Comparison of ENCODE assay signal across 9 cellular contexts in the genomic region with DNA sequence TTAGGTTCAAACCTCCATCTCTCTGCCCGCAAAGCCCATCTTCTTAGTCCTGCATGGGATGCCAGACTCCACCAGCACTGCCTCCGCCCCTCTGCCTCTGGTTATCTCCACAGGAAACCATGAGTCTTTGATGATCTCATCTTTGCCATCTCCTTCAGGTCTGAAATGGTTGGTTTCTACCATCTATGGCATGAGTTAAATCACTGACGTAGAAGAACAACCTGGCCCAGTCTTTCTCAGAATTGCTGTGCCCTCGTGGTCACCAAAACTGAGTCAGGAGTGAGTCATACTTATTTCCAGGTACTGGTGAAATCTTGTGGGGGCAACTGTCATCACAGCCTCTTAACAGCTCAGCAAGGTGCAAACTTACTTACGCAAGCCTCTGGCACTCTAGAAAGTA.
DNase-seq lines count a peak whose midpoint lies in the region; ATAC-seq and FAIRE-seq lines count a peak whose summit lies in the region.
"Had no signal": no experiment of that assay in that cellular context is flagged by ENCODE, and none has a peak within 500 bp of the region (broad histone marks: within the 10 kb centered on the region; RNA-seq: fewer than 3 reads in every experiment).

No MANE protein-coding gene starts in this region.

- H3K27ac Mint-ChIP-seq in stimulated activated effector memory CD8-positive, alpha-beta T cell treated with anti-CD3 and anti-CD28 coated beads, Interleukin-12 subunit alpha, Interleukin-12 subunit beta, amount 100 ng/mL, for 72 hours, result peak overlapping the region; percentile 84
- H3K27ac Mint-ChIP-seq: nephron had no signal

- peak; percentile 97 for ATAC-seq in stimulated activated effector memory CD8-positive, alpha-beta T cell treated with anti-CD3 and anti-CD28 coated beads, Interleukin-12 subunit alpha, Interleukin-12 subunit beta, amount 100 ng/mL, for 72 hours
- ATAC-seq in GM19351 (IDR thresholded peaks at IDR 0.05; ENCODE audit: unreplicated experiment), result no peak
- ATAC-seq in HG03520 (IDR thresholded peaks at IDR 0.05; ENCODE audit: unreplicated experiment), result no peak

- FAIRE-seq in RCC 7860 (lab: Jason Lieb, UNC), result no peak

- H3K4me3 Mint-ChIP-seq in stimulated activated effector memory CD8-positive, alpha-beta T cell treated with anti-CD3 and anti-CD28 coated beads, Interleukin-12 subunit alpha, Interleukin-12 subunit beta, amount 100 ng/mL, for 72 hours, result peak overlapping the region; percentile 26
- H3K4me3 Mint-ChIP-seq: nephron had no signal

- peaks cover 51% of the 10 kb centered on the region for H3K4me1 Mint-ChIP-seq in stimulated activated effector memory CD8-positive, alpha-beta T cell treated with anti-CD3 and anti-CD28 coated beads, Interleukin-12 subunit alpha, Interleukin-12 subunit beta, amount 100 ng/mL, for 72 hours
- H3K4me1 Mint-ChIP-seq: nephron had no signal

- DNase-seq in RCC 7860 (ENCODE audit: low spot score), result peak; percentile 24
- peak; percentile 33 for DNase-seq in activated T-cell treated with anti-CD3 and anti-CD28 coated beads for 4 hours
- DNase-seq in kidney tubule cell (ENCODE audit: low spot score), result peak; percentile 69
- peak; percentile 32 to 79 for DNase-seq in stimulated activated effector memory CD8-positive, alpha-beta T cell treated with anti-CD3 and anti-CD28 coated beads, Interleukin-12 subunit alpha, Interleukin-12 subunit beta, amount 100 ng/mL, for 72 hours (ENCODE audit: low spot score in 2 of 2)
- DNase-seq in effector CD8-positive, alpha-beta T cell (lab: John Stamatoyannopoulos, UW), result no peak
- no peak for DNase-seq in NCI-H1105 (lab: John Stamatoyannopoulos, UW)

- no peaks in the 10 kb centered on the region for H3K9me3 Mint-ChIP-seq in stimulated activated effector memory CD8-positive, alpha-beta T cell treated with anti-CD3 and anti-CD28 coated beads, Interleukin-12 subunit alpha, Interleukin-12 subunit beta, amount 100 ng/mL, for 72 hours
- H3K9me3 Mint-ChIP-seq: nephron had no signal

- H3K36me3 Mint-ChIP-seq in stimulated activated effector memory CD8-positive, alpha-beta T cell treated with anti-CD3 and anti-CD28 coated beads, Interleukin-12 subunit alpha, Interleukin-12 subunit beta, amount 100 ng/mL, for 72 hours, result peaks cover 5% of the 10 kb centered on the region

Comparison
In these comparisons a context has a peak if more than half of its experiments do, and no peak if none do; other contexts are left out.
1. DNase-seq: peak in RCC 7860 (single experiment), activated T-cell treated with anti-CD3 and anti-CD28 coated beads for 4 hours (single experiment), kidney tubule cell (single experiment) and stimulated activated effector memory CD8-positive, alpha-beta T cell treated with anti-CD3 and anti-CD28 coated beads, Interleukin-12 subunit alpha, Interleukin-12 subunit beta, amount 100 ng/mL, for 72 hours (2 of 2); none in effector CD8-positive, alpha-beta T cell (single experiment) and NCI-H1105 (single experiment).